2 cellular contexts compared by ENCODE assay signal in the genomic region with DNA sequence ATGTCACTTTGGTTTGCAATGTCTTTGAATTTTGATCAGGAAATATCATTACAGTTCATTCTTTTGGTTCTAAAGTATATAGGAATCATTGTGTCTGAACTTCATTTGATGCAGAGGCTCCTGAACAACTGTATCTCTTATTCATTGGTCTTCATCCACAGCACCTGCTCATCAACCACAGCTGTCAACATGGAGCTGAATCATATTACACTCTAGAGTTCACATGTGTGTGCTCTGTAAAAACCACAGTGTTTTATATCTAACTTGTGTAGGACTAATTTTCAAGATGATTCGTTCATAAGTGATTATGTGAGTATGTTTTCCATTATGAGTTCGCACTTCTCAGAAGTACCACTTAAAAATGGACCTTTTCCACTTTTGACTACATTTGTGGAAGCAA.
TF ChIP-seq lines count a peak whose summit lies in the region.

No MANE protein-coding gene starts in this region.

TF ChIP-seq in IMR-90, 13 proteins besides CTCF, POLR2A, EP300 and RAD21:
- TF ChIP-seq MAZ (IDR thresholded peaks at IDR 0.05; ENCODE audit: borderline replicate concordance, low read depth, low read length) (no peak), FOS (IDR thresholded peaks at IDR 0.05; ENCODE audit: low read depth, low read length) (no peak), RCOR1 (IDR thresholded peaks at IDR 0.05; ENCODE audit: insufficient replicate concordance, low read length) (no peak), NFE2L2 (IDR thresholded peaks at IDR 0.05; ENCODE audit: low read depth, low read length) (no peak)

TF ChIP-seq in GM12878, 131 proteins besides CTCF, POLR2A, EP300 and RAD21:
- TF ChIP-seq CREM (IDR thresholded peaks at IDR 0.05; ENCODE audit: low read depth) = no peak
- TF ChIP-seq MTA2 (IDR thresholded peaks at IDR 0.05; ENCODE audit: low read depth) = peak; percentile 56
